ENCODE assay signal across 8 cellular contexts in genomic region chr17:30970757-30971567, GRCh38. TPM values are rescaled to one million over a fixed set of nuclear protein-coding genes. Genes with fewer than 3 reads are reported as not detected.
DNase-seq lines count a peak whose midpoint lies in the region; ATAC-seq and TF ChIP-seq lines count a peak whose summit lies in the region.

RNF135 (plus strand) TSS chr17:30971039; CDS start chr17:30971074, 35 bp downstream.

- H3K27ac ChIP-seq in Panc1 (ENCODE audit: low read length) (peak within 1 kb of the TSS; percentile 96), subcutaneous abdominal adipose tissue (ENCODE audit: low read depth, low read length) (peak within 1 kb of the TSS; percentile 89)

- intact Hi-C loops in Panc1 (cut with micrococcal nuclease; ENCODE audit: unreplicated experiment): loop anchor here (2.0 to 5.0 kb wide), 2 partner anchors 20 to 64 kb away; partner anchors contain the start of gene TEFM

- POLR2A ChIA-PET in Panc1 (lab: Charles Lee): interaction anchor here (0.5 to 1.0 kb wide), 2 partner anchors 95 to 135 kb away, joined by 4 to 13 read pairs; no protein-coding TSS in a partner anchor

- peaks cover 14% of the 10 kb centered on the region; the same call in 1 of the 2 replicates for H3K4me1 ChIP-seq in Panc1 (ENCODE audit: control insufficient read depth, insufficient read depth, low read length)
- H3K4me1 ChIP-seq in subcutaneous abdominal adipose tissue (ENCODE audit: control insufficient read depth in 5 of 5, insufficient read depth in 5 of 5, low read length in 5 of 5): peaks cover 2 to 22% (median 21%) of the 10 kb centered on the region in 5 donors

- in situ Hi-C loops in Panc1 (cut with HindIII; ENCODE audit: low pct_unique_long_range_greater_than_20kb, low sequenced_read_pairs): no loop called here

- TF ChIP-seq CTCF in Panc1 (IDR thresholded peaks at IDR 0.05) (no peak), nephron progenitor cell (IDR thresholded peaks at IDR 0.05) (no peak)

- peak within 1 kb of the TSS; percentile 98 for H3K27ac Mint-ChIP-seq in nephron progenitor cell

- no peaks in the 10 kb centered on the region for H3K9me3 ChIP-seq in Panc1 (ENCODE audit: control insufficient read depth, insufficient read depth, low read depth, low read length)
- no peaks in the 10 kb centered on the region for H3K9me3 ChIP-seq in subcutaneous abdominal adipose tissue (ENCODE audit: control insufficient read depth in 5 of 5, low read length in 5 of 5)

- H3K36me3 ChIP-seq in Panc1 (ENCODE audit: control insufficient read depth, insufficient read depth, low read length) (no peaks in the 10 kb centered on the region), subcutaneous abdominal adipose tissue (ENCODE audit: control insufficient read depth in 5 of 5, insufficient read depth in 5 of 5, low read length in 5 of 5) (peaks cover 0 to 8% (median 7%) of the 10 kb centered on the region in 5 donors)

- peak; percentile 63 for ATAC-seq in GM19025 (IDR thresholded peaks at IDR 0.05; ENCODE audit: low read depth, unreplicated experiment)
- ATAC-seq in HG03442 (IDR thresholded peaks at IDR 0.05; ENCODE audit: unreplicated experiment): peak; percentile 57
- peak; percentile 95 for ATAC-seq in Panc1

- DNase-seq in Ammon's horn (ENCODE audit: low spot score) (peak; percentile 85), Panc1 (ENCODE audit: low read depth, low spot score) (no peak), activated gamma-delta T cell (lab: John Stamatoyannopoulos, UW) (peak; percentile 30), fibroblast of the conjunctiva (ENCODE audit: low read depth) (peak; percentile 77), nephron progenitor cell (peak; percentile 68)

- BruUV-seq in Panc1 (replicated peaks; lab: Mats Ljungman, UMichigan): no TSS peak

- H3K4me1 Mint-ChIP-seq in nephron progenitor cell: peaks cover 29% of the 10 kb centered on the region

- H3K36me3 Mint-ChIP-seq in nephron progenitor cell (ENCODE audit: low read depth): peaks cover 36% of the 10 kb centered on the region

- peaks cover 27% of the 10 kb centered on the region for H3K9me3 Mint-ChIP-seq in nephron progenitor cell

- CTCF ChIA-PET in Panc1 (lab: Charles Lee): no interaction called here

- H3K4me3 ChIP-seq in Panc1 (ENCODE audit: low read depth in 2 of 2, low read length in 2 of 2) (peak within 1 kb of the TSS; percentile 62 to 97), subcutaneous abdominal adipose tissue (ENCODE audit: low read depth in 1 of 5, low read length in 5 of 5) (peak within 1 kb of the TSS; percentile 81 to 93 (median 86))

- peak within 1 kb of the TSS; percentile 77 to 92 (median 88) for H3K9ac ChIP-seq in subcutaneous abdominal adipose tissue (ENCODE audit: low read length in 5 of 5)

- peaks cover 20% of the 10 kb centered on the region for H3K27me3 Mint-ChIP-seq in nephron progenitor cell (ENCODE audit: low read depth, poor library complexity)

- H3K27me3 ChIP-seq in Panc1 (ENCODE audit: control insufficient read depth, insufficient read depth, low read length) (no peaks in the 10 kb centered on the region), subcutaneous abdominal adipose tissue (ENCODE audit: control insufficient read depth in 5 of 5, insufficient read depth in 4 of 5, low read length in 5 of 5) (no peaks in the 10 kb centered on the region)

- H3K4me3 Mint-ChIP-seq in nephron progenitor cell: peak within 1 kb of the TSS; percentile 88

RNA-seq across cellular contexts. Expression of gene RNF135, which starts in this region (rescaled TPM):
- total RNA-seq in Panc1 (2021; ENCODE audit: unreplicated experiment): 41.8 TPM
- 38.0 TPM for polyA plus RNA-seq in Panc1 (2012; ENCODE audit: insufficient read length)
